In genomic region chr22:35629406-35630234, GRCh38 we compare ENCODE assay signal across 8 cellular contexts. TPM values are rescaled to one million over a fixed set of nuclear protein-coding genes. Genes with fewer than 3 reads are reported as not detected.
DNase-seq lines count a peak whose midpoint lies in the region; ATAC-seq and TF ChIP-seq lines count a peak whose summit lies in the region.

No MANE protein-coding gene starts in this region.

- H3K9me3 ChIP-seq in RWPE2 (ENCODE audit: severe bottlenecking): no peaks in the 10 kb centered on the region

- peaks cover 15% of the 10 kb centered on the region for H3K27me3 Mint-ChIP-seq in stimulated activated naive CD8-positive, alpha-beta T cell treated with anti-CD3 and anti-CD28 coated beads, Interleukin-15, Interleukin-2, amounts not matched to agents 100 ng/mL and 50 ng/mL, for 24 hours

- H3K36me3 ChIP-seq in RWPE2 (ENCODE audit: low read depth): no peaks in the 10 kb centered on the region

- intact Hi-C loops in lower leg skin (cut with DNase I; ENCODE audit: low total_unique reads): no loop called here

- peak overlapping the region; percentile 4 for H3K4me3 Mint-ChIP-seq in stimulated activated naive CD8-positive, alpha-beta T cell treated with anti-CD3 and anti-CD28 coated beads, Interleukin-15, Interleukin-2, amounts not matched to agents 100 ng/mL and 50 ng/mL, for 24 hours

- TF ChIP-seq CTCF in RWPE2 (IDR thresholded peaks at IDR 0.05; ENCODE audit: poor library complexity, severe bottlenecking) (no peak), lower leg skin (IDR thresholded peaks at IDR 0.05) (no peak)

- peak overlapping the region; percentile 79 for H3K27ac Mint-ChIP-seq in stimulated activated naive CD8-positive, alpha-beta T cell treated with anti-CD3 and anti-CD28 coated beads, Interleukin-15, Interleukin-2, amounts not matched to agents 100 ng/mL and 50 ng/mL, for 24 hours

- H3K36me3 Mint-ChIP-seq in stimulated activated naive CD8-positive, alpha-beta T cell treated with anti-CD3 and anti-CD28 coated beads, Interleukin-15, Interleukin-2, amounts not matched to agents 100 ng/mL and 50 ng/mL, for 24 hours (ENCODE audit: low read depth): no peaks in the 10 kb centered on the region

- TF ChIP-seq POLR2A in lower leg skin (IDR thresholded peaks at IDR 0.05): no peak

- H3K27ac ChIP-seq in RWPE2 (ENCODE audit: poor library complexity, severe bottlenecking): peak overlapping the region; percentile 99

- peaks cover 40% of the 10 kb centered on the region for H3K4me1 Mint-ChIP-seq in stimulated activated naive CD8-positive, alpha-beta T cell treated with anti-CD3 and anti-CD28 coated beads, Interleukin-15, Interleukin-2, amounts not matched to agents 100 ng/mL and 50 ng/mL, for 24 hours (ENCODE audit: low read depth)

- DNase-seq in GM19238 (ENCODE audit: insufficient read length, low spot score): peak; percentile 37
- DNase-seq in RWPE2 (ENCODE audit: low spot score): peak; percentile 96
- DNase-seq in astrocyte of the hippocampus (ENCODE audit: low read depth, low spot score): peak; percentile 98
- DNase-seq in lower leg skin (ENCODE audit: low spot score in 2 of 2): peak; percentile 65 to 93
- DNase-seq in retina: no peak
- DNase-seq in NCI-H748 treated with DMSO at 0.1 percent for 48 hours (lab: John Stamatoyannopoulos, UW): no peak

- peaks cover 6% of the 10 kb centered on the region for H3K9me3 Mint-ChIP-seq in stimulated activated naive CD8-positive, alpha-beta T cell treated with anti-CD3 and anti-CD28 coated beads, Interleukin-15, Interleukin-2, amounts not matched to agents 100 ng/mL and 50 ng/mL, for 24 hours

- no peaks in the 10 kb centered on the region for H3K27me3 ChIP-seq in RWPE2 (ENCODE audit: insufficient read depth, poor library complexity, severe bottlenecking)

- peaks cover 17% of the 10 kb centered on the region for H3K4me1 ChIP-seq in RWPE2 (ENCODE audit: insufficient read depth, poor library complexity, severe bottlenecking)

- ATAC-seq in RWPE2 (ENCODE audit: low read depth) (peak; percentile 82), GM21737 (IDR thresholded peaks at IDR 0.05; ENCODE audit: unreplicated experiment) (no peak)

- no peak overlapping the region for H3K4me3 ChIP-seq in RWPE2 (ENCODE audit: severe bottlenecking)
- no peak overlapping the region for H3K4me3 ChIP-seq in lower leg skin (ENCODE audit: low read depth, poor library complexity, severe bottlenecking)

- 19 to 23% methylated on average over 9 of the region's 9 CpGs for WGBS in lower leg skin, 2 donors

RNA-seq across cellular contexts. Expression of gene MB, which starts 12.5 kb away (rescaled TPM):
- total RNA-seq in lower leg skin: 10 to 100 TPM in 2 of 4 donors, 1 to 10 TPM in 2; 2.2 to 23.4 (median 9.6) TPM

RNA-seq across cellular contexts. Expression of gene APOL6, which starts 18.6 kb away (rescaled TPM):
- total RNA-seq in lower leg skin: 1 to 10 TPM; 3.0 to 3.9 (median 3.8) TPM

Comparison
In these comparisons a context has a peak if more than half of its experiments do, and no peak if none do; other contexts are left out.
1. DNase-seq: peak in GM19238 (single experiment), RWPE2 (single experiment), astrocyte of the hippocampus (single experiment) and lower leg skin (2 of 2); none in retina (single experiment) and NCI-H748 treated with DMSO at 0.1 percent for 48 hours (single experiment).